In the genomic region with DNA sequence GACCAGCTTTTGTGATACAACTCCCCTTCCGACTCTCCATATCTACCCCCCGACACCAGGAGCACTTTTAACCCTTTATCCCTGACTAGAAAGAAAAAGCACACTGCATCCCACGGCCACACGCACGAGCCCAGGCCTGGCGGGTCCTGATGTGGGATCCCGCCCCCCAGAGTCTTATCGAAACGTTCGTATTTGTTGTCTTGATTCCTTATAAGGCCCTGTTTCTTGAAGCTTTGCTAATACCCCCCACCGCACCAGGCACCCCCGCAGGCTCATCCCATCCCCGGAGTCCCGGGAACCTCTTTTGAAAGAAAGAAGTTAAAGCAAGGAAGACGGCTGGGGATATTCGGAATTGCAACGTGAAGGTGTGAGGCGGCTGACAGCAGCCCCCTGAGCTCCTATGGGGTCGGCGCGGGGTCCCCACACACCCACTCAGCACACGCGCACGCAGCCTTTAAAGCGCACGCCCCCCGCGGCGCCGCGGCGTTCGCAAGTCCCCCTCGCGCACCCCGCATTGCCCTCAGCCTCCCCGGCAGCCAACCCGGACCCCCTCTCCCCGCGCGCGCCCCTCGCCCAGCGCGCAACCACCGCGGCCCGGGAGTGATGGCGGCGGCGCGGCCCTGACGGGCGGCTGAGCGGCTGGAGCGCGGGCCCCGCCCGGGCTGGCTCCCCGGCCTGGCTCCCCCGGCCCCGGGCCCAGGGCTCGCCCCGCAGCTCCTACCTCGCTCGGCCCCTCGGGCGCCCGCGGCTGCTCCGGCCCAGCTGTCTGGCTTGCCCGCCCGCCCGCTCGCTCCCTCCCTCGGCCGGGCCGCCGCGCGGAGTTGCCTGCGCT, we compare ENCODE assay signal across 8 cellular contexts. TPM values are rescaled to one million over a fixed set of nuclear protein-coding genes. Genes with fewer than 3 reads are reported as not detected.
DNase-seq lines count a peak whose midpoint lies in the region; ATAC-seq and TF ChIP-seq lines count a peak whose summit lies in the region.

No MANE protein-coding gene starts in this region.

- ATAC-seq in HG02763 (IDR thresholded peaks at IDR 0.05; ENCODE audit: unreplicated experiment) (peak; percentile 38), GM18870 (IDR thresholded peaks at IDR 0.05; ENCODE audit: unreplicated experiment) (no peak)

- DNase-seq in GM12864 (ENCODE audit: low read depth) (no peak), RWPE1 (ENCODE audit: low spot score) (no peak), adipocyte (ENCODE audit: low read depth) (peak; percentile 58), spleen (peak; percentile 74), NK-92 (lab: John Stamatoyannopoulos, UW; ENCODE audit: unreplicated experiment) (no peak)

- peak in 1 of 3 donors; percentile 0 for TF ChIP-seq POLR2A in spleen (IDR thresholded peaks at IDR 0.05)

- no peak for TF ChIP-seq CTCF in GM12864 (IDR thresholded peaks at IDR 0.05; ENCODE audit: low read depth, low read length, missing control alignments)
- no peak for TF ChIP-seq CTCF in RWPE1 (conservative IDR thresholded peaks at IDR 0.05; ENCODE audit: low read depth)
- no peak for TF ChIP-seq CTCF in spleen (IDR thresholded peaks at IDR 0.05 in 8 of 11, conservative IDR thresholded peaks at IDR 0.05 in 3 of 11)

- no peaks in the 10 kb centered on the region for H3K9me3 ChIP-seq in adipocyte (ENCODE audit: control insufficient read depth, low read length)
- H3K9me3 ChIP-seq in iPS-20b (ENCODE audit: insufficient read depth, low read depth, low read length): no peaks in the 10 kb centered on the region
- H3K9me3 ChIP-seq in spleen: no peaks in the 10 kb centered on the region

- WGBS in spleen, 5 donors: 0 to 1% (median 1%) methylated on average over 35 to 82 of the region's 82 CpGs

- H3K27me3 ChIP-seq in adipocyte (replicated peaks; ENCODE audit: control insufficient read depth, insufficient read depth, low read length): no peaks in the 10 kb centered on the region
- H3K27me3 ChIP-seq in iPS-20b (ENCODE audit: insufficient read depth, low read length): peaks cover 9% of the 10 kb centered on the region; the same call in 1 of the 2 replicates
- no peaks in the 10 kb centered on the region for H3K27me3 ChIP-seq in spleen (replicated peaks in 1 of 7)

- CTCF ChIA-PET in RWPE1 (lab: Yijun Ruan, JAX): interaction anchor here (0.9 to 1.0 kb wide), 2 partner anchors 29 to 251 kb away, joined by 3 to 6 read pairs; no protein-coding TSS in a partner anchor

- POLR2A ChIA-PET in RWPE1 (lab: Yijun Ruan, JAX; ENCODE audit: low non-redundant PET): no interaction called here

- H3K9ac ChIP-seq in adipocyte (ENCODE audit: low read length) (peak overlapping the region; percentile 90), iPS-20b (ENCODE audit: low read depth, low read length) (peak overlapping the region; percentile 90)

- H3K4me1 ChIP-seq in adipocyte (ENCODE audit: control insufficient read depth, insufficient read depth, low read length): peaks cover 28% of the 10 kb centered on the region
- peaks cover 38% of the 10 kb centered on the region for H3K4me1 ChIP-seq in iPS-20b (ENCODE audit: insufficient read depth, low read length)
- peaks cover 29 to 62% (median 54%) of the 10 kb centered on the region in 6 donors for H3K4me1 ChIP-seq in spleen

- peak overlapping the region; percentile 78 for H3K4me3 ChIP-seq in GM12864 (ENCODE audit: low read depth, low read length)
- H3K4me3 ChIP-seq in adipocyte (ENCODE audit: low read length): peak overlapping the region; percentile 87
- peak overlapping the region; percentile 82 for H3K4me3 ChIP-seq in iPS-20b (ENCODE audit: low read length)
- H3K4me3 ChIP-seq in spleen: peak overlapping the region; percentile 66 to 94 (median 76)

- peak overlapping the region; percentile 70 for H3K27ac ChIP-seq in RWPE1
- peak overlapping the region; percentile 27 for H3K27ac ChIP-seq in iPS-20b (ENCODE audit: low read length)
- H3K27ac ChIP-seq in spleen: peak overlapping the region; percentile 74 to 95 (median 91)

- H3K36me3 ChIP-seq in adipocyte (ENCODE audit: control insufficient read depth, insufficient read depth, low read length, severe bottlenecking): no peaks in the 10 kb centered on the region
- H3K36me3 ChIP-seq in iPS-20b (ENCODE audit: insufficient read depth, low read depth, low read length): no peaks in the 10 kb centered on the region
- no peaks in the 10 kb centered on the region for H3K36me3 ChIP-seq in spleen

- intact Hi-C loops in spleen (cut with DNase I; ENCODE audit: low total_unique reads): no loop called here

RNA-seq across cellular contexts. Expression of a gene that starts 0.4 kb away (rescaled TPM):
- 100 to 1,000 TPM in 5 of 7 donors, 10 to 100 TPM in 2; 90.2 to 171 (median 103) TPM for total RNA-seq in spleen
- 10 to 100 TPM; 26.4 to 34.7 (median 26.4) TPM for polyA plus RNA-seq in spleen

RNA-seq across cellular contexts. Expression of a gene that starts 12.6 kb away (rescaled TPM):
- total RNA-seq in spleen: 100 to 1,000 TPM in 1 of 7 donors, 10 to 100 TPM in 6; 63.7 to 131 (median 76.5) TPM
- polyA plus RNA-seq in spleen: 10 to 100 TPM; 22.7 to 42.3 (median 28.4) TPM

Comparison
In these comparisons a context has a peak if more than half of its experiments do, and no peak if none do; other contexts are left out.
1. DNase-seq: peak in adipocyte (single experiment) and spleen (single experiment); none in GM12864 (single experiment), RWPE1 (single experiment) and NK-92 (single experiment).
2. H3K27ac ChIP-seq: peak in every context shown above with its lines; median percentile 91 in spleen; 70 in RWPE1; 27 in iPS-20b.
3. Peak in every context shown above with its lines, with median percentiles within 50 percentile points of each other: H3K4me3 ChIP-seq.